ENCODE assay signal across 8 cellular contexts in the genomic region with DNA sequence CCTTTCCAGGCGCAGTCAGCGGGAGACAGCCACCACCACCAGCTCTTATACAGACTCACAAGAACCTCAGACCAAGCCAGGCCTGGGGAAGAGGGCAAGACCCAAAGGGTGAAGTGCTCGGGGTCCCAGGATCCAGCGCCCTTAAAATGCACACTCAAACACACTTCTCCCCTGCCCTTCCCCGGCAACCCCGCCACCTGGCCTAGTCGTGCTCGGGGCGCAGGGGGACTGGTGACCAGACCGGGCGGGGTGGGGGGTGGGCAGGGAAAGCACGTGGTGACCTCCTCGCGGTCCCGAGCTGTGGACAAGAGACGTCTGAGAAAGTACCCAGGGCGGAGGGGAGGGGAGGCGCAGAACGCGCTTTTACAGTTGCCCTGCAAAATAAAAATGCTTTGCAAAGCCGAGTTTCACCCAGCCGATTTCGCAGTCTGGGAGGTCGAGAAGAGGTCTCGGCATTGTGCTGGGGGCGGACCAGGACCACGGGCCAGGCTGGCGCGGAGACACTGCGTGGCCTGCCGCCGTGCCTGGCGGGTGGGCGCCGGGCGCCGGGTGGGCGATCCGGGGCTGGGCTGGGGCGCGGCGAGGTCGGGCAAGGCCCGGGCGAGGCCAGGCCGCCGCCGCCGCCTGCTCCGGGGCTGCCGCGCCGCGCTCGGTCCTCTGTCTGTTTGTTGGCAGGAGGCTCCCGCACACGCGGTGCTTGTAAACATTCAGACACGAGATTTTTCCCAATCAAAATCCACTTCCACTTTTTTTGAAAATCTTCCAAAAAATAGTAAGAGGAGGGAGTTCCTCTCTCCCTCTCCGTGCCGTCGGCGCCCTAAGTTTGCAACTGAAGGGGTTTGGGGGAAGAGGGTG. TPM values are rescaled to one million over a fixed set of nuclear protein-coding genes. Genes with fewer than 3 reads are reported as not detected.
DNase-seq lines count a peak whose midpoint lies in the region; ATAC-seq and TF ChIP-seq lines count a peak whose summit lies in the region.

No MANE protein-coding gene starts in this region.

- H3K36me3 ChIP-seq in OCI-LY1 (ENCODE audit: insufficient read depth, low read length): no peaks in the 10 kb centered on the region
- no peaks in the 10 kb centered on the region for H3K36me3 ChIP-seq in colonic mucosa
- no peaks in the 10 kb centered on the region for H3K36me3 ChIP-seq in mesodermal cell (ENCODE audit: control insufficient read depth, insufficient read depth, low read length)

- H3K9me3 ChIP-seq in OCI-LY1 (ENCODE audit: low read length) (no peaks in the 10 kb centered on the region), colonic mucosa (no peaks in the 10 kb centered on the region), mesodermal cell (ENCODE audit: control insufficient read depth, low read length) (no peaks in the 10 kb centered on the region)

- TF ChIP-seq CTCF in OCI-LY1 (IDR thresholded peaks at IDR 0.05; ENCODE audit: low read length) (no peak), colonic mucosa (IDR thresholded peaks at IDR 0.05) (no peak), GM10266 (IDR thresholded peaks at IDR 0.05; ENCODE audit: control insufficient read depth, insufficient read depth, low read depth, missing control alignments) (no peak)

- no peaks in the 10 kb centered on the region; the same call in 1 of the 2 replicates for H3F3A ChIP-seq in OCI-LY1 (ENCODE audit: insufficient read depth, low read length)

- intact Hi-C loops in colonic mucosa (cut with DNase I): loop anchor here (10.0 kb wide), 1 partner anchor 337 kb away; no protein-coding TSS in a partner anchor

- H3K4me2 ChIP-seq in OCI-LY1 (ENCODE audit: low read length): peak overlapping the region; percentile 96

- no peaks in the 10 kb centered on the region for H4K20me1 ChIP-seq in OCI-LY1 (ENCODE audit: insufficient read depth, low read length)

- whole genome bisulfite sequencing in mesodermal cell (ENCODE audit: insufficient coverage in 2 of 2), 2 experiments: 0% methylated on average over 18 to 44 of the region's 63 CpGs

- no peaks in the 10 kb centered on the region for H3K9me2 ChIP-seq in OCI-LY1 (ENCODE audit: low read depth, low read length)

- H2AFZ ChIP-seq in OCI-LY1 (ENCODE audit: low read length): no peak overlapping the region

- peak; percentile 34 for DNase-seq in activated T-cell treated with anti-CD3 and anti-CD28 coated beads, Interleukin-2, amount 50 U/mL, for 1 hour
- DNase-seq in activated T-cell treated with anti-CD3 and anti-CD28 coated beads for 4 hours (no peak), colonic mucosa (peak; percentile 64), GM10266 (ENCODE audit: extremely low spot score) (no peak), putamen (ENCODE audit: low spot score) (no peak)

- H3K9ac ChIP-seq in OCI-LY1 (ENCODE audit: low read length) (peak overlapping the region; percentile 48; the same call in 1 of the 2 replicates), colonic mucosa (ENCODE audit: low read depth in 2 of 2, low read length in 2 of 2) (peak overlapping the region; percentile 66 to 88)

- peak overlapping the region; percentile 79 for H3K27ac ChIP-seq in OCI-LY1 (ENCODE audit: low read depth, low read length, poor library complexity, severe bottlenecking)
- peak overlapping the region; percentile 70 for H3K27ac ChIP-seq in colonic mucosa
- no peak overlapping the region for H3K27ac ChIP-seq in mesodermal cell (ENCODE audit: low read depth, low read length, severe bottlenecking)

- H3K4me3 ChIP-seq in OCI-LY1 (ENCODE audit: low read depth, low read length, poor library complexity, severe bottlenecking) (peak overlapping the region; percentile 78), colonic mucosa (peak overlapping the region; percentile 73), mesodermal cell (ENCODE audit: extremely low read depth, insufficient read depth, low read length, poor library complexity, severe bottlenecking) (peak overlapping the region; percentile 70)

- H3K4me1 ChIP-seq in OCI-LY1 (ENCODE audit: insufficient read depth, low read length, severe bottlenecking): peaks cover 70% of the 10 kb centered on the region
- H3K4me1 ChIP-seq in colonic mucosa: peaks cover 12% of the 10 kb centered on the region
- H3K4me1 ChIP-seq in mesodermal cell (ENCODE audit: control insufficient read depth, insufficient read depth, low read length, poor library complexity, severe bottlenecking): peaks cover 14% of the 10 kb centered on the region

- H3K27me3 ChIP-seq in OCI-LY1 (ENCODE audit: insufficient read depth, low read length) (no peaks in the 10 kb centered on the region), colonic mucosa (no peaks in the 10 kb centered on the region)

- no peak for ATAC-seq in GM19397 (IDR thresholded peaks at IDR 0.05; ENCODE audit: unreplicated experiment)

- no peaks in the 10 kb centered on the region for H3K79me2 ChIP-seq in OCI-LY1 (ENCODE audit: insufficient read depth, low read length)

RNA-seq across cellular contexts. Expression of gene BCL11A, which starts 2.0 kb away (rescaled TPM):
- total RNA-seq in colonic mucosa: 10 to 100 TPM; 22.9 to 27.1 TPM
- 11.3 TPM for polyA plus RNA-seq in mesodermal cell (2013, experiment 1 of 2)
- polyA plus RNA-seq in mesodermal cell (2013, experiment 2 of 2): 11.6 TPM

Comparison
In these comparisons a context has a peak if more than half of its experiments do, and no peak if none do; other contexts are left out.
1. DNase-seq: peak in activated T-cell treated with anti-CD3 and anti-CD28 coated beads, Interleukin-2, amount 50 U/mL, for 1 hour (single experiment) and colonic mucosa (single experiment); none in activated T-cell treated with anti-CD3 and anti-CD28 coated beads for 4 hours (single experiment), GM10266 (single experiment) and putamen (single experiment).
2. Peak in every context shown above with its lines, with median percentiles within 50 percentile points of each other: H3K4me3 ChIP-seq.